ENCODE assay signal across 21 cellular contexts in the genomic region with DNA sequence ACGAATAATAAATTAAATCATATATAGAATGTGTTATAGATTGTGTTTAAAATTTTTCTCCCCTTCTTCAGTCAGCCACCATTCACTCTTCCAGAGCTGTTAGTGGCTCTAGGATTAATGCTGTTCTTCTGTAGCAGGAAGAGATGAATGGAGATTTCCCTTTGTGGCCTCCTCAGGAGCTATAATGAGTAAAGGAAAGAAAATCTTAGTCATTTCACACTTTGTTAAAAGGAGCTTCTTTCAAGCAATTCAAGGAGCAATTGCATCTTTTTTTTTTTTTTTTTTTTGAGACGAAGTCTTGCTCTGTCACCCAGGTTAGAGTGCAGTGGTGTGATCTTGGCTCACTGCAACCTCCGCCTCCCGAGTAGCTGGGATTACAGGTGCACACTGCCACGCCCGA. TPM values are rescaled to one million over a fixed set of nuclear protein-coding genes. Genes with fewer than 3 reads are reported as not detected.
"Had no signal": no experiment of that assay in that cellular context is flagged by ENCODE, and none has a peak within 500 bp of the region (broad histone marks: within the 10 kb centered on the region; RNA-seq: fewer than 3 reads in every experiment).

No MANE protein-coding gene starts in this region.

- H3K4me3 ChIP-seq: ascending aorta, coronary artery, lung, SK-N-MC, spleen, thoracic aorta, upper lobe of left lung had no signal

- H3K9me3 ChIP-seq: ascending aorta, spleen, thoracic aorta, upper lobe of left lung had no signal

- DNase-seq: erythroblast; head of caudate nucleus; kidney; retina; spleen; stimulated activated CD4-positive, alpha-beta T cell treated with anti-CD3 and anti-CD28 coated beads, Interleukin-2, amount 100 ng/mL, for 24 hours; upper lobe of left lung had no signal

- ATAC-seq: left lobe of liver had no signal

- FAIRE-seq: endometrium, frontal cortex, kidney had no signal

- H3K4me1 Mint-ChIP-seq: central memory CD8-positive, alpha-beta T cell; neural crest cell had no signal

- H3K27ac ChIP-seq: ascending aorta, coronary artery, SK-N-MC, spleen, thoracic aorta, upper lobe of left lung had no signal

- H3K27me3 Mint-ChIP-seq: central memory CD8-positive, alpha-beta T cell had no signal

- H3K4me1 ChIP-seq: ascending aorta, spleen, upper lobe of left lung had no signal

- H3K4me3 Mint-ChIP-seq: central memory CD8-positive, alpha-beta T cell; neural crest cell had no signal

- H3K9me3 Mint-ChIP-seq: central memory CD8-positive, alpha-beta T cell; neural crest cell had no signal

- H3K27me3 ChIP-seq: ascending aorta, spleen, upper lobe of left lung had no signal

RNA-seq across cellular contexts. Expression of a gene that starts 23.7 kb away (rescaled TPM):
- total RNA-seq: ascending aorta, frontal cortex, kidney, left lobe of liver, lung, myocyte, neural crest cell, omental fat pad, posterior vena cava, spleen, thoracic aorta, upper lobe of left lung had no signal
- polyA plus RNA-seq: adipose tissue, lung had no signal
